In genomic region chr1:234476172-234476571, GRCh38 we compare ENCODE assay signal across 13 cellular contexts. TPM values are rescaled to one million over a fixed set of nuclear protein-coding genes. Genes with fewer than 3 reads are reported as not detected.
DNase-seq lines count a peak whose midpoint lies in the region; ATAC-seq and TF ChIP-seq lines count a peak whose summit lies in the region.
"Had no signal": no experiment of that assay in that cellular context is flagged by ENCODE, and none has a peak within 500 bp of the region (broad histone marks: within the 10 kb centered on the region; RNA-seq: fewer than 3 reads in every experiment).

No MANE protein-coding gene starts in this region.

- no peak overlapping the region for H3K27ac Mint-ChIP-seq in activated T-cell treated with anti-CD3 and anti-CD28 coated beads, Interleukin-2, amount 50 U/mL, for 24 hours
- peak overlapping the region; percentile 13 for H3K27ac Mint-ChIP-seq in activated T-helper 1 cell treated with anti-CD3 and anti-CD28 coated beads, Interleukin-12 subunit alpha, Interleukin-12 subunit beta, Interleukin-2, Interleukin-4 antibody, amounts not matched to agents 30 ng/mL and 10 ng/mL and 1 ng/mL, durations not matched to agents 14 hours and 24 hours and 36 hours
- H3K27ac Mint-ChIP-seq in progenitor cell of endocrine pancreas (no peak overlapping the region), endodermal cell (no peak overlapping the region)

- intact Hi-C loops in activated T-helper 1 cell treated with anti-CD3 and anti-CD28 coated beads, Interleukin-12 subunit alpha, Interleukin-12 subunit beta, Interleukin-2, Interleukin-4 antibody, amounts not matched to agents 30 ng/mL and 10 ng/mL and 1 ng/mL, durations not matched to agents 14 hours and 24 hours and 36 hours (cut with micrococcal nuclease) = loop anchor here (5.0 kb wide), 1 partner anchor 119 kb away; no protein-coding TSS in a partner anchor

- peak overlapping the region; percentile 99 for H3K4me2 ChIP-seq in Karpas-422 (ENCODE audit: low read depth, low read length, poor library complexity, severe bottlenecking)
- H3K4me2 ChIP-seq: SK-N-SH had no signal

- WGBS in endodermal cell (ENCODE audit: insufficient coverage in 1 of 2, insufficient read length in 1 of 2), 2 experiments = 71 to 72% methylated on average over 5 of the region's 5 CpGs

- DNase-seq in activated T-cell treated with anti-CD3 and anti-CD28 coated beads, Interleukin-2, amount 50 U/mL, for 24 hours = no peak
- DNase-seq in activated T-cell treated with anti-CD3 and anti-CD28 coated beads, Interleukin-2, amount 50 U/mL, for 1 hour = no peak
- DNase-seq in Karpas-422 (peak; percentile 59), progenitor cell of endocrine pancreas (ENCODE audit: low spot score, unreplicated experiment) (no peak), endodermal cell (no peak), GM10266 (ENCODE audit: extremely low spot score) (no peak)
- DNase-seq in activated T-helper 1 cell treated with anti-CD3 and anti-CD28 coated beads, Interleukin-12 subunit alpha, Interleukin-12 subunit beta, Interleukin-2, Interleukin-4 antibody, amounts not matched to agents 30 ng/mL and 10 ng/mL and 1 ng/mL, durations not matched to agents 14 hours and 24 hours and 36 hours (ENCODE audit: low spot score) = no peak
- DNase-seq: anterior cingulate cortex, gastrocnemius medialis, left cardiac atrium, SK-N-SH had no signal

- peak overlapping the region; percentile 97 for H3K4me3 ChIP-seq in Karpas-422 (ENCODE audit: low read length)
- H3K4me3 ChIP-seq in endodermal cell (ENCODE audit: low read length) = no peak overlapping the region
- H3K4me3 ChIP-seq: gastrocnemius medialis, vagina had no signal

- ATAC-seq in GM21367 (IDR thresholded peaks at IDR 0.05; ENCODE audit: unreplicated experiment) = no peak
- ATAC-seq: gastrocnemius medialis, left cardiac atrium had no signal

- peak overlapping the region; percentile 38 for H3K27ac ChIP-seq in Karpas-422 (ENCODE audit: low read length)
- H3K27ac ChIP-seq in endodermal cell (ENCODE audit: low read depth, low read length) = no peak overlapping the region
- H3K27ac ChIP-seq: gastrocnemius medialis, vagina had no signal

- H3K27me3 ChIP-seq in Karpas-422 (ENCODE audit: low read length) = no peaks in the 10 kb centered on the region
- no peaks in the 10 kb centered on the region for H3K27me3 ChIP-seq in endodermal cell (ENCODE audit: control insufficient read depth, insufficient read depth, low read length, poor library complexity, severe bottlenecking)
- H3K27me3 ChIP-seq: gastrocnemius medialis, vagina had no signal

- peaks cover 72% of the 10 kb centered on the region for H3K4me1 Mint-ChIP-seq in activated T-cell treated with anti-CD3 and anti-CD28 coated beads, Interleukin-2, amount 50 U/mL, for 24 hours (ENCODE audit: low read depth)
- H3K4me1 Mint-ChIP-seq in activated T-helper 1 cell treated with anti-CD3 and anti-CD28 coated beads, Interleukin-12 subunit alpha, Interleukin-12 subunit beta, Interleukin-2, Interleukin-4 antibody, amounts not matched to agents 30 ng/mL and 10 ng/mL and 1 ng/mL, durations not matched to agents 14 hours and 24 hours and 36 hours (ENCODE audit: low read depth) = peaks cover 57% of the 10 kb centered on the region
- H3K4me1 Mint-ChIP-seq in progenitor cell of endocrine pancreas (ENCODE audit: low read depth) (peaks cover 13% of the 10 kb centered on the region), endodermal cell (peaks cover 21% of the 10 kb centered on the region)

- H3K9me3 Mint-ChIP-seq in activated T-cell treated with anti-CD3 and anti-CD28 coated beads, Interleukin-2, amount 50 U/mL, for 24 hours = no peaks in the 10 kb centered on the region
- H3K9me3 Mint-ChIP-seq in activated T-helper 1 cell treated with anti-CD3 and anti-CD28 coated beads, Interleukin-12 subunit alpha, Interleukin-12 subunit beta, Interleukin-2, Interleukin-4 antibody, amounts not matched to agents 30 ng/mL and 10 ng/mL and 1 ng/mL, durations not matched to agents 14 hours and 24 hours and 36 hours = no peaks in the 10 kb centered on the region
- no peaks in the 10 kb centered on the region for H3K9me3 Mint-ChIP-seq in progenitor cell of endocrine pancreas (ENCODE audit: low read depth)
- no peaks in the 10 kb centered on the region for H3K9me3 Mint-ChIP-seq in endodermal cell

- no peak overlapping the region for H2AFZ ChIP-seq in Karpas-422 (ENCODE audit: low read length)

- peaks cover 67% of the 10 kb centered on the region for H3K79me2 ChIP-seq in Karpas-422 (ENCODE audit: low read length)

- H3K9ac ChIP-seq in Karpas-422 (ENCODE audit: low read length) (peak overlapping the region; percentile 11; the same call in 1 of the 2 replicates), endodermal cell (ENCODE audit: extremely low read depth, low read length, poor library complexity, severe bottlenecking) (no peak overlapping the region)
- H3K9ac ChIP-seq: SK-N-SH had no signal

- TF ChIP-seq CTCF in progenitor cell of endocrine pancreas (IDR thresholded peaks at IDR 0.05; ENCODE audit: unreplicated experiment) = no peak
- no peak for TF ChIP-seq CTCF in endodermal cell (conservative IDR thresholded peaks at IDR 0.05)
- no peak for TF ChIP-seq CTCF in GM10266 (IDR thresholded peaks at IDR 0.05; ENCODE audit: control insufficient read depth, insufficient read depth, low read depth, missing control alignments)

- H3K36me3 ChIP-seq in Karpas-422 (ENCODE audit: insufficient read depth, low read length) = no peaks in the 10 kb centered on the region; the same call in 1 of the 2 replicates
- no peaks in the 10 kb centered on the region for H3K36me3 ChIP-seq in endodermal cell (ENCODE audit: control insufficient read depth, insufficient read depth, low read length)
- H3K36me3 ChIP-seq: gastrocnemius medialis, vagina had no signal

- H3K9me3 ChIP-seq in Karpas-422 (ENCODE audit: low read length) = no peaks in the 10 kb centered on the region
- no peaks in the 10 kb centered on the region for H3K9me3 ChIP-seq in endodermal cell (ENCODE audit: control insufficient read depth, low read length)
- H3K9me3 ChIP-seq: gastrocnemius medialis, SK-N-SH, vagina had no signal

- no peaks in the 10 kb centered on the region for H3K9me2 ChIP-seq in Karpas-422 (replicated peaks; ENCODE audit: insufficient read depth, low read length)
- H3K9me2 ChIP-seq: SK-N-SH had no signal

- H3K36me3 Mint-ChIP-seq in activated T-cell treated with anti-CD3 and anti-CD28 coated beads, Interleukin-2, amount 50 U/mL, for 24 hours (ENCODE audit: low read depth) = peaks cover 36% of the 10 kb centered on the region
- H3K36me3 Mint-ChIP-seq in activated T-helper 1 cell treated with anti-CD3 and anti-CD28 coated beads, Interleukin-12 subunit alpha, Interleukin-12 subunit beta, Interleukin-2, Interleukin-4 antibody, amounts not matched to agents 30 ng/mL and 10 ng/mL and 1 ng/mL, durations not matched to agents 14 hours and 24 hours and 36 hours (ENCODE audit: low read depth) = peaks cover 14% of the 10 kb centered on the region
- H3K36me3 Mint-ChIP-seq in progenitor cell of endocrine pancreas (ENCODE audit: insufficient read depth) (no peaks in the 10 kb centered on the region), endodermal cell (ENCODE audit: low read depth) (peaks cover 4% of the 10 kb centered on the region)

- peak overlapping the region; percentile 87 for H3K4me3 Mint-ChIP-seq in activated T-cell treated with anti-CD3 and anti-CD28 coated beads, Interleukin-2, amount 50 U/mL, for 24 hours
- peak overlapping the region; percentile 79 for H3K4me3 Mint-ChIP-seq in activated T-helper 1 cell treated with anti-CD3 and anti-CD28 coated beads, Interleukin-12 subunit alpha, Interleukin-12 subunit beta, Interleukin-2, Interleukin-4 antibody, amounts not matched to agents 30 ng/mL and 10 ng/mL and 1 ng/mL, durations not matched to agents 14 hours and 24 hours and 36 hours
- H3K4me3 Mint-ChIP-seq in progenitor cell of endocrine pancreas (ENCODE audit: low read depth) (peak overlapping the region; percentile 41), endodermal cell (no peak overlapping the region)

- H3K27me3 Mint-ChIP-seq in activated T-cell treated with anti-CD3 and anti-CD28 coated beads, Interleukin-2, amount 50 U/mL, for 24 hours = no peaks in the 10 kb centered on the region
- no peaks in the 10 kb centered on the region for H3K27me3 Mint-ChIP-seq in activated T-helper 1 cell treated with anti-CD3 and anti-CD28 coated beads, Interleukin-12 subunit alpha, Interleukin-12 subunit beta, Interleukin-2, Interleukin-4 antibody, amounts not matched to agents 30 ng/mL and 10 ng/mL and 1 ng/mL, durations not matched to agents 14 hours and 24 hours and 36 hours (ENCODE audit: insufficient read depth)
- peaks cover 3% of the 10 kb centered on the region for H3K27me3 Mint-ChIP-seq in progenitor cell of endocrine pancreas
- peaks cover 3% of the 10 kb centered on the region for H3K27me3 Mint-ChIP-seq in endodermal cell (ENCODE audit: insufficient read depth)

- H3K4me1 ChIP-seq in Karpas-422 (ENCODE audit: low read length) (peaks cover 55% of the 10 kb centered on the region), endodermal cell (ENCODE audit: control insufficient read depth, insufficient read depth, low read length) (peaks cover 3% of the 10 kb centered on the region)

- no peaks in the 10 kb centered on the region for H4K20me1 ChIP-seq in Karpas-422 (ENCODE audit: insufficient read depth, low read depth, low read length)

RNA-seq across cellular contexts. Expression of gene TARBP1, which starts 2.8 kb away (rescaled TPM):
- 27.9 and 70.9 TPM in 2 replicates for total RNA-seq in Karpas-422 (2014; rRNA removed; shearing (Covaris generic); ENCODE audit: low replicate concordance)
- 71.7 and 78.9 TPM in 2 replicates for total RNA-seq in activated T-helper 1 cell treated with anti-CD3 and anti-CD28 coated beads, Interleukin-12 subunit alpha, Interleukin-12 subunit beta, Interleukin-2, Interleukin-4 antibody, amounts not matched to agents 30 ng/mL and 10 ng/mL and 1 ng/mL, durations not matched to agents 14 hours and 24 hours and 36 hours
- 60.4 and 65.9 TPM in 2 replicates for total RNA-seq in progenitor cell of endocrine pancreas
- total RNA-seq in endodermal cell = 10 to 100 TPM; 45.3 to 62.4 TPM
- polyA plus RNA-seq in endodermal cell (2013, experiment 1 of 2) = 44.1 TPM
- polyA plus RNA-seq in endodermal cell (2013, experiment 2 of 2) = 34.9 TPM
